ENCODE assay signal across 15 cellular contexts in genomic region chr6:10733151-10733715, GRCh38. TPM values are rescaled to one million over a fixed set of nuclear protein-coding genes. Genes with fewer than 3 reads are reported as not detected.
A peak's percentile ranks its signal among the peaks of the same experiment; 100 is the strongest.
DNase-seq lines count a peak whose midpoint lies in the region; TF ChIP-seq lines count a peak whose summit lies in the region.
"Had no signal": no experiment of that assay in that cellular context is flagged by ENCODE, and none has a peak within 500 bp of the region (broad histone marks: within the 10 kb centered on the region; RNA-seq: fewer than 3 reads in every experiment).

No MANE protein-coding gene starts in this region.

- H3K27me3 ChIP-seq in cardiac muscle cell (no peaks in the 10 kb centered on the region), right atrium auricular region (no peaks in the 10 kb centered on the region), vagina (no peaks in the 10 kb centered on the region)
- H3K27me3 ChIP-seq: ovary, Peyer's patch, upper lobe of right lung had no signal

- H3K27ac ChIP-seq in cardiac muscle cell (peak overlapping the region; percentile 50), right atrium auricular region (no peak overlapping the region), vagina (no peak overlapping the region)
- H3K27ac ChIP-seq: ovary, Peyer's patch, upper lobe of right lung had no signal

- TF ChIP-seq POLR2A in vagina (IDR thresholded peaks at IDR 0.05) = no peak

- peaks cover 18 to 22% of the 10 kb centered on the region in 2 donors for H3K4me1 Mint-ChIP-seq in immature natural killer cell
- peaks cover 5% of the 10 kb centered on the region for H3K4me1 Mint-ChIP-seq in type B pancreatic cell (ENCODE audit: unreplicated experiment)
- H3K4me1 Mint-ChIP-seq: activated CD4-positive, alpha-beta memory T cell treated with anti-CD3 and anti-CD28 coated beads, Interleukin-2, amount 10 ng/mL, durations not matched to agents 7 days and 5 days had no signal

- intact Hi-C loops in vagina (cut with DNase I) = no loop called here

- H3K4me3 ChIP-seq in cardiac muscle cell (no peak overlapping the region), right atrium auricular region (no peak overlapping the region), vagina (no peak overlapping the region)
- H3K4me3 ChIP-seq: GM23248, ovary, Peyer's patch, upper lobe of right lung had no signal

- H3K4me3 Mint-ChIP-seq in immature natural killer cell (peak overlapping the region; percentile 62 to 72 (median 66)), type B pancreatic cell (no peak overlapping the region)
- H3K4me3 Mint-ChIP-seq: activated CD4-positive, alpha-beta memory T cell treated with anti-CD3 and anti-CD28 coated beads, Interleukin-2, amount 10 ng/mL, durations not matched to agents 7 days and 5 days had no signal

- no peak for DNase-seq in cardiac muscle cell (ENCODE audit: low read depth in 1 of 2, low spot score in 1 of 2)
- no peak for DNase-seq in right atrium auricular region (ENCODE audit: low spot score)
- DNase-seq in SW480 (ENCODE audit: low spot score) = peak; percentile 7
- peak; percentile 76 to 83 (median 77) for DNase-seq in immature natural killer cell
- DNase-seq in type B pancreatic cell (ENCODE audit: extremely low spot score, unreplicated experiment) = peak; percentile 20
- no peak for DNase-seq in vagina (ENCODE audit: extremely low spot score in 2 of 2)
- DNase-seq in ecto neural progenitor cell (ENCODE audit: low spot score) = no peak
- DNase-seq in activated naive CD4-positive, alpha-beta T cell (lab: John Stamatoyannopoulos, UW) = no peak
- DNase-seq: activated CD4-positive, alpha-beta memory T cell treated with anti-CD3 and anti-CD28 coated beads, Interleukin-2, amount 10 ng/mL, durations not matched to agents 7 days and 5 days; activated naive CD4-positive, alpha-beta T cell treated with Interleukin-2 at 50 U/mL for 16 hours; GM23248; NCI-H1048; ovary; Peyer's patch; upper lobe of right lung had no signal

- H3K9me3 Mint-ChIP-seq in immature natural killer cell (no peaks in the 10 kb centered on the region), type B pancreatic cell (no peaks in the 10 kb centered on the region)
- H3K9me3 Mint-ChIP-seq: activated CD4-positive, alpha-beta memory T cell treated with anti-CD3 and anti-CD28 coated beads, Interleukin-2, amount 10 ng/mL, durations not matched to agents 7 days and 5 days had no signal

- H3K36me3 Mint-ChIP-seq in immature natural killer cell (peaks cover 0 to 4% (median 0%) of the 10 kb centered on the region in 3 donors), type B pancreatic cell (peaks cover 31% of the 10 kb centered on the region)

- peak overlapping the region; percentile 38 to 86 (median 65) for H3K27ac Mint-ChIP-seq in immature natural killer cell
- no peak overlapping the region for H3K27ac Mint-ChIP-seq in type B pancreatic cell
- H3K27ac Mint-ChIP-seq: activated CD4-positive, alpha-beta memory T cell treated with anti-CD3 and anti-CD28 coated beads, Interleukin-2, amount 10 ng/mL, durations not matched to agents 7 days and 5 days had no signal

- H3K4me1 ChIP-seq in cardiac muscle cell (ENCODE audit: low read depth) (peaks cover 9% of the 10 kb centered on the region), right atrium auricular region (no peaks in the 10 kb centered on the region), vagina (no peaks in the 10 kb centered on the region)
- H3K4me1 ChIP-seq: Peyer's patch, upper lobe of right lung had no signal

- H3K27me3 Mint-ChIP-seq in immature natural killer cell (ENCODE audit: low read depth in 3 of 3) (peaks cover 17 to 52% (median 29%) of the 10 kb centered on the region in 3 donors), type B pancreatic cell (no peaks in the 10 kb centered on the region)
- H3K27me3 Mint-ChIP-seq: activated CD4-positive, alpha-beta memory T cell treated with anti-CD3 and anti-CD28 coated beads, Interleukin-2, amount 10 ng/mL, durations not matched to agents 7 days and 5 days had no signal

- no peaks in the 10 kb centered on the region for H3K9me3 ChIP-seq in cardiac muscle cell (ENCODE audit: low read depth)
- H3K9me3 ChIP-seq in right atrium auricular region = no peaks in the 10 kb centered on the region
- no peaks in the 10 kb centered on the region for H3K9me3 ChIP-seq in vagina
- H3K9me3 ChIP-seq: ovary, Peyer's patch, upper lobe of right lung had no signal

- TF ChIP-seq CTCF in cardiac muscle cell (IDR thresholded peaks at IDR 0.05; ENCODE audit: low read depth, low read length) (no peak), right atrium auricular region (IDR thresholded peaks at IDR 0.05) (no peak), type B pancreatic cell (conservative IDR thresholded peaks at IDR 0.05) (no peak), vagina (IDR thresholded peaks at IDR 0.05) (no peak)

- peaks cover 12% of the 10 kb centered on the region for H3K36me3 ChIP-seq in cardiac muscle cell
- peaks cover 42% of the 10 kb centered on the region for H3K36me3 ChIP-seq in right atrium auricular region
- H3K36me3 ChIP-seq in vagina = peaks cover 0 to 41% of the 10 kb centered on the region in 2 donors
- H3K36me3 ChIP-seq: ovary had no signal

RNA-seq across cellular contexts. Expression of gene TMEM14C, which starts 10.4 kb away (rescaled TPM):
- total RNA-seq in cardiac muscle cell (141 and 220 TPM in 2 replicates), right atrium auricular region (100 to 1,000 TPM; 123 to 133 TPM), type B pancreatic cell (ENCODE audit: low replicate concordance) (87.5 and 103 TPM in 2 replicates), vagina (95.8 TPM)
- polyA plus RNA-seq in cardiac muscle cell (407 and 441 TPM in 2 replicates), immature natural killer cell (10 to 100 TPM; 30.4 to 81.2 (median 45.8) TPM)

RNA-seq across cellular contexts. Expression of gene TMEM14B, which starts 14.4 kb away (rescaled TPM):
- 77.0 and 143 TPM in 2 replicates for total RNA-seq in cardiac muscle cell
- 307 and 381 TPM in 2 replicates for polyA plus RNA-seq in cardiac muscle cell
- 100 to 1,000 TPM in 1 of 2 donors, 10 to 100 TPM in 1; 93.5 to 100 TPM for total RNA-seq in right atrium auricular region
- 100 to 1,000 TPM; 111 to 183 (median 126) TPM for polyA plus RNA-seq in immature natural killer cell
- 68.1 and 75.6 TPM in 2 replicates for total RNA-seq in type B pancreatic cell (ENCODE audit: low replicate concordance)
- total RNA-seq in vagina = 40.5 TPM

RNA-seq across cellular contexts. Expression of gene PAK1IP1, which starts 38.5 kb away (rescaled TPM):
- total RNA-seq in cardiac muscle cell (6.2 and 10.4 TPM in 2 replicates), right atrium auricular region (10 to 100 TPM in 1 of 2 donors, 1 to 10 TPM in 1; 9.0 to 10.4 TPM), type B pancreatic cell (ENCODE audit: low replicate concordance) (15.4 and 16.4 TPM in 2 replicates), vagina (8.8 TPM)
- polyA plus RNA-seq in cardiac muscle cell (14.6 and 16.6 TPM in 2 replicates), immature natural killer cell (10 to 100 TPM in 2 of 3 donors, 1 to 10 TPM in 1; 7.1 to 16.3 (median 10.0) TPM)

RNA-seq across cellular contexts. Expression of gene C6orf52, which starts 38.8 kb away (rescaled TPM):
- total RNA-seq in cardiac muscle cell = 2.1 and 10.9 TPM in 2 replicates
- polyA plus RNA-seq in cardiac muscle cell = 3.6 and 7.2 TPM in 2 replicates
- not detected for total RNA-seq in right atrium auricular region
- 1 to 10 TPM in 2 of 3 donors, not detected in 1; 3.1 to 3.3 TPM for polyA plus RNA-seq in immature natural killer cell
- 3.5 and 3.7 TPM in 2 replicates for total RNA-seq in type B pancreatic cell (ENCODE audit: low replicate concordance)
- not detected for total RNA-seq in vagina
- total RNA-seq: GM23248, Peyer's patch, upper lobe of right lung had no signal

Comparison
In these comparisons a context has a peak if more than half of its experiments do, and no peak if none do; other contexts are left out.
1. DNase-seq: peak in SW480 (single experiment), immature natural killer cell (3 of 3) and type B pancreatic cell (single experiment); none in cardiac muscle cell (0 of 2), right atrium auricular region (single experiment), vagina (0 of 2), ecto neural progenitor cell (single experiment) and activated naive CD4-positive, alpha-beta T cell (0 of 4).